Comparison of ENCODE assay signal across 14 cellular contexts in the genomic region with DNA sequence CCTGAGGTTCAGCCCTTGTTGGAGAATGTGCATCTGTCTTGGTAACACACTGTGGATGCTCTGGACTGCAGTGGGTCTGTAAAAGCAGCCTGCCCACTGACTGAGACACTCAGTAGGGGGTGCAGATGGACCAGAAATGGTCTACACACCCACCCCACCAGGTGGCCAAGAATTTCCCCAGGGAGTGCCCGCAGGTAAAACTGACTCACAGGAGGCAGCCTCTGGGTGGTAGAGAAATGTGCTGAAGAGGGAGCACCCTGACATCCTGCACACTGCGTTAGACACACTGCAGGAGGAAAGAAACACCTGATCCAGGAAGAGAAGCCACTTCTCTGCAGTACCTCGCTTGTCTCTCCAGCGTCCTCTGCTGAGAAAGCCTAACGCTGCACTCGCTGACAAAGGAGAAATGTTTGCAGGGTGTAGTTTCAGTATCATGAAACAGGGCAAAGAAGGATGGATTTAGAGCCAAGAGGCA.
DNase-seq lines count a peak whose midpoint lies in the region; ATAC-seq, FAIRE-seq and TF ChIP-seq lines count a peak whose summit lies in the region.
"Had no signal": no experiment of that assay in that cellular context is flagged by ENCODE, and none has a peak within 500 bp of the region (broad histone marks: within the 10 kb centered on the region; RNA-seq: fewer than 3 reads in every experiment).

No MANE protein-coding gene starts in this region.

- no peaks in the 10 kb centered on the region for H3K4me1 Mint-ChIP-seq in activated CD8-positive, alpha-beta T cell treated with anti-CD3 and anti-CD28 coated beads for 36 hours (ENCODE audit: low read depth)
- no peaks in the 10 kb centered on the region for H3K4me1 Mint-ChIP-seq in activated CD8-positive, alpha-beta T cell treated with anti-CD3 and anti-CD28 coated beads, Interleukin-2, amount 10 ng/mL, durations not matched to agents 7 days and 5 days (ENCODE audit: low read depth)
- H3K4me1 Mint-ChIP-seq: central memory CD8-positive, alpha-beta T cell had no signal

- H3K79me2 ChIP-seq in GM12878 (ENCODE audit: control insufficient read depth, insufficient read depth, low read length), result no peaks in the 10 kb centered on the region
- no peaks in the 10 kb centered on the region for H3K79me2 ChIP-seq in parathyroid adenoma

- H3K9me3 ChIP-seq in GM12878 (replicated peaks; ENCODE audit: control insufficient read depth, insufficient read depth, low read length) (no peaks in the 10 kb centered on the region), parathyroid adenoma (ENCODE audit: control insufficient read depth, low read length) (no peaks in the 10 kb centered on the region)
- H3K9me3 ChIP-seq: heart right ventricle, vagina had no signal

- ATAC-seq in activated CD8-positive, alpha-beta T cell treated with anti-CD3 and anti-CD28 coated beads for 36 hours, result peak; percentile 30
- ATAC-seq in activated CD8-positive, alpha-beta T cell treated with anti-CD3 and anti-CD28 coated beads, Interleukin-2, amount 10 ng/mL, durations not matched to agents 7 days and 5 days, result no peak
- peak; percentile 25; the same call in 2 of the 3 replicates for ATAC-seq in GM12878
- ATAC-seq: heart right ventricle, left cardiac atrium had no signal

- no peak overlapping the region for H3K27ac ChIP-seq in GM12878 (ENCODE audit: control insufficient read depth, insufficient read depth)
- H3K27ac ChIP-seq in parathyroid adenoma, result no peak overlapping the region
- H3K27ac ChIP-seq: heart right ventricle, vagina had no signal

- POLR2A ChIA-PET in activated CD8-positive, alpha-beta T cell treated with anti-CD3 and anti-CD28 coated beads for 36 hours (lab: Charles Lee), result no interaction called here
- POLR2A ChIA-PET in activated CD8-positive, alpha-beta T cell treated with anti-CD3 and anti-CD28 coated beads, Interleukin-2, amount 10 ng/mL, durations not matched to agents 7 days and 5 days (lab: Charles Lee), result no interaction called here
- POLR2A ChIA-PET in GM12878 (lab: Charles Lee), result no interaction called here

- H3K27ac Mint-ChIP-seq in activated CD8-positive, alpha-beta T cell treated with anti-CD3 and anti-CD28 coated beads for 36 hours, result no peak overlapping the region
- H3K27ac Mint-ChIP-seq in activated CD8-positive, alpha-beta T cell treated with anti-CD3 and anti-CD28 coated beads, Interleukin-2, amount 10 ng/mL, durations not matched to agents 7 days and 5 days, result no peak overlapping the region
- H3K27ac Mint-ChIP-seq: activated naive CD4-positive, alpha-beta T cell treated with anti-CD3 and anti-CD28 coated beads, Interleukin-2, amount 50 U/mL, for 72 hours had no signal

- DNase-seq in activated CD8-positive, alpha-beta T cell treated with anti-CD3 and anti-CD28 coated beads for 36 hours, result peak; percentile 20
- DNase-seq in activated CD8-positive, alpha-beta T cell treated with anti-CD3 and anti-CD28 coated beads, Interleukin-2, amount 10 ng/mL, durations not matched to agents 7 days and 5 days, result no peak
- DNase-seq in GM12878 (ENCODE audit: low read depth, low spot score), result no peak
- no peak for DNase-seq in ureter (ENCODE audit: low spot score)
- no peak for DNase-seq in activated CD4-positive, alpha-beta T cell treated with anti-CD3 and anti-CD28 coated beads for 48 hours
- DNase-seq in NCI-H2029 treated with DMSO at 0.1 percent for 48 hours (lab: John Stamatoyannopoulos, UW), result no peak
- DNase-seq: heart right ventricle, left cardiac atrium had no signal

- H3K4me3 Mint-ChIP-seq in activated CD8-positive, alpha-beta T cell treated with anti-CD3 and anti-CD28 coated beads for 36 hours, result no peak overlapping the region
- H3K4me3 Mint-ChIP-seq in activated CD8-positive, alpha-beta T cell treated with anti-CD3 and anti-CD28 coated beads, Interleukin-2, amount 10 ng/mL, durations not matched to agents 7 days and 5 days, result no peak overlapping the region
- H3K4me3 Mint-ChIP-seq: central memory CD8-positive, alpha-beta T cell had no signal

- H3K27me3 Mint-ChIP-seq in activated CD8-positive, alpha-beta T cell treated with anti-CD3 and anti-CD28 coated beads for 36 hours, result peaks cover 3% of the 10 kb centered on the region
- peaks cover 7% of the 10 kb centered on the region for H3K27me3 Mint-ChIP-seq in activated CD8-positive, alpha-beta T cell treated with anti-CD3 and anti-CD28 coated beads, Interleukin-2, amount 10 ng/mL, durations not matched to agents 7 days and 5 days (ENCODE audit: low read depth)
- H3K27me3 Mint-ChIP-seq: central memory CD8-positive, alpha-beta T cell had no signal

- H3K27me3 ChIP-seq in GM12878 (replicated peaks in 1 of 2; ENCODE audit: control insufficient read depth in 2 of 2, insufficient read depth in 2 of 2, low read length in 1 of 2) (no peaks in the 10 kb centered on the region; a peak in 2 of 4 replicates), parathyroid adenoma (ENCODE audit: control insufficient read depth, insufficient read depth, low read length) (no peaks in the 10 kb centered on the region)
- H3K27me3 ChIP-seq: heart right ventricle, vagina had no signal

- RAD21 ChIA-PET in GM12878 (lab: Charles Lee; ENCODE audit: unreplicated experiment), result no interaction called here

- in situ Hi-C loops in GM12878 (cut with MboI), result no loop called here

- no TSS peak for BruUV-seq in GM12878 (replicated peaks; lab: Mats Ljungman, UMichigan)

- H3K9me3 Mint-ChIP-seq in activated CD8-positive, alpha-beta T cell treated with anti-CD3 and anti-CD28 coated beads for 36 hours, result no peaks in the 10 kb centered on the region
- no peaks in the 10 kb centered on the region for H3K9me3 Mint-ChIP-seq in activated CD8-positive, alpha-beta T cell treated with anti-CD3 and anti-CD28 coated beads, Interleukin-2, amount 10 ng/mL, durations not matched to agents 7 days and 5 days (ENCODE audit: insufficient read depth)
- H3K9me3 Mint-ChIP-seq: activated naive CD4-positive, alpha-beta T cell treated with anti-CD3 and anti-CD28 coated beads, Interleukin-2, amount 50 U/mL, for 72 hours; central memory CD8-positive, alpha-beta T cell had no signal

- no peaks in the 10 kb centered on the region for H4K20me1 ChIP-seq in GM12878 (ENCODE audit: control insufficient read depth, insufficient read depth)

- H3K9ac ChIP-seq in GM12878 (ENCODE audit: control insufficient read depth, insufficient read depth, low read length) (no peak overlapping the region), parathyroid adenoma (no peak overlapping the region)

- intact Hi-C loops in activated CD8-positive, alpha-beta T cell treated with anti-CD3 and anti-CD28 coated beads for 36 hours (cut with micrococcal nuclease), result no loop called here
- intact Hi-C loops in GM12878 (cut with micrococcal nuclease; ENCODE audit: unreplicated experiment), result no loop called here

- H3K4me3 ChIP-seq in GM12878, result no peak overlapping the region
- no peak overlapping the region for H3K4me3 ChIP-seq in parathyroid adenoma (ENCODE audit: low read depth, low read length)
- H3K4me3 ChIP-seq: heart right ventricle, vagina had no signal

- H2AFZ ChIP-seq in GM12878 (ENCODE audit: control insufficient read depth, low read depth, low read length) (no peak overlapping the region), parathyroid adenoma (no peak overlapping the region)

- CTCF ChIA-PET in activated CD8-positive, alpha-beta T cell treated with anti-CD3 and anti-CD28 coated beads for 36 hours (lab: Charles Lee), result interaction anchor here (1.1 kb wide), 1 partner anchor 191 kb away, joined by 4 read pairs; no protein-coding TSS in a partner anchor
- CTCF ChIA-PET in activated CD8-positive, alpha-beta T cell treated with anti-CD3 and anti-CD28 coated beads, Interleukin-2, amount 10 ng/mL, durations not matched to agents 7 days and 5 days (lab: Charles Lee), result no interaction called here
- CTCF ChIA-PET in GM12878 (lab: Yijun Ruan, JAX), result interaction anchor here (0.6 to 1.0 kb wide), 2 partner anchors 109 to 191 kb away, joined by 3 to 4 read pairs; partner anchors contain the start of gene ABHD17C

- no peak; the same call in 1 of the 2 replicates for TF ChIP-seq EP300 in Ishikawa (IDR thresholded peaks at IDR 0.05; ENCODE audit: borderline replicate concordance)
- TF ChIP-seq EP300 in GM12878 (IDR thresholded peaks at IDR 0.05; ENCODE audit: borderline replicate concordance in 1 of 2, control insufficient read depth in 1 of 2, low read depth in 2 of 2, low read length in 2 of 2), result no peak

- no peaks in the 10 kb centered on the region for H3K4me1 ChIP-seq in GM12878 (ENCODE audit: control insufficient read depth, insufficient read depth, low read length)
- no peaks in the 10 kb centered on the region for H3K4me1 ChIP-seq in parathyroid adenoma

- no peak for TF ChIP-seq CTCF in activated CD8-positive, alpha-beta T cell treated with anti-CD3 and anti-CD28 coated beads for 36 hours (IDR thresholded peaks at IDR 0.05)
- TF ChIP-seq CTCF in GM12878 (IDR thresholded peaks at IDR 0.05 in 2 of 3, conservative IDR thresholded peaks at IDR 0.05 in 1 of 3; ENCODE audit: control insufficient read depth in 2 of 3, extremely low read depth in 1 of 3, insufficient read depth in 1 of 3, low read depth in 3 of 3, low read length in 3 of 3), result no peak
- peak; percentile 7 for TF ChIP-seq CTCF in parathyroid adenoma (IDR thresholded peaks at IDR 0.05)

- no peak for FAIRE-seq in GM12878 (lab: Jason Lieb, UNC)
- FAIRE-seq: GM12892 had no signal

- 43% methylated on average over 6 of the region's 6 CpGs for WGBS in GM12878 (ENCODE audit: insufficient coverage, insufficient replicate concordance, low lambda C conversion rate, missing lambda C conversion rate)

- peak; percentile 39 for TF ChIP-seq RAD21 in Ishikawa (IDR thresholded peaks at IDR 0.05; ENCODE audit: low read depth)
- no peak for TF ChIP-seq RAD21 in GM12878 (IDR thresholded peaks at IDR 0.05; ENCODE audit: insufficient read depth, low read depth, low read length)

- H3K36me3 ChIP-seq in GM12878 (ENCODE audit: control insufficient read depth in 2 of 2, insufficient read depth in 2 of 2, low read length in 1 of 2) (no peaks in the 10 kb centered on the region), parathyroid adenoma (ENCODE audit: control insufficient read depth, insufficient read depth, low read length) (no peaks in the 10 kb centered on the region)
- H3K36me3 ChIP-seq: heart right ventricle, vagina had no signal

- H3K4me2 ChIP-seq in GM12878 (ENCODE audit: control insufficient read depth, insufficient read depth) (no peak overlapping the region), parathyroid adenoma (ENCODE audit: low read length) (no peak overlapping the region)

- H3K36me3 Mint-ChIP-seq in activated CD8-positive, alpha-beta T cell treated with anti-CD3 and anti-CD28 coated beads for 36 hours (ENCODE audit: low read depth), result no peaks in the 10 kb centered on the region
- H3K36me3 Mint-ChIP-seq in activated CD8-positive, alpha-beta T cell treated with anti-CD3 and anti-CD28 coated beads, Interleukin-2, amount 10 ng/mL, durations not matched to agents 7 days and 5 days (ENCODE audit: low read depth), result no peaks in the 10 kb centered on the region
- H3K36me3 Mint-ChIP-seq: activated naive CD4-positive, alpha-beta T cell treated with anti-CD3 and anti-CD28 coated beads, Interleukin-2, amount 50 U/mL, for 72 hours had no signal

- SMC1A ChIA-PET in GM12878 (lab: Charles Lee; ENCODE audit: uncharacterized antibody, unreplicated experiment), result interaction anchor here (1.0 kb wide), 1 partner anchor 190 kb away, joined by 3 read pairs; no protein-coding TSS in a partner anchor

- TF ChIP-seq POLR2A in GM12878 (IDR thresholded peaks at IDR 0.05; ENCODE audit: low read depth, low read length), result no peak

TF ChIP-seq in GM12878, 131 proteins besides CTCF, POLR2A, EP300 and RAD21 (continues in another document):
- TF ChIP-seq KDM1A (IDR thresholded peaks at IDR 0.05; ENCODE audit: borderline replicate concordance), result no peak
